Comparison of ENCODE assay signal across 9 cellular contexts in genomic region chr12:125824276-125824675, GRCh38.
"Had no signal": no experiment of that assay in that cellular context is flagged by ENCODE, and none has a peak within 500 bp of the region (broad histone marks: within the 10 kb centered on the region; RNA-seq: fewer than 3 reads in every experiment).

No MANE protein-coding gene starts in this region.

- H3K4me3 ChIP-seq: GM23338 had no signal

- DNase-seq: H9, HCEC 1CT, HFFc6, KBM-7 had no signal

- FAIRE-seq: H1, H54, HepG2 had no signal

- ATAC-seq: GM23338, HepG2 had no signal

- H3K27ac ChIP-seq: HL-60 had no signal

- H2AFZ ChIP-seq: GM23338 had no signal

- H3K4me2 ChIP-seq: GM23338 had no signal
